Comparison of ENCODE assay signal across 21 cellular contexts in the genomic region with DNA sequence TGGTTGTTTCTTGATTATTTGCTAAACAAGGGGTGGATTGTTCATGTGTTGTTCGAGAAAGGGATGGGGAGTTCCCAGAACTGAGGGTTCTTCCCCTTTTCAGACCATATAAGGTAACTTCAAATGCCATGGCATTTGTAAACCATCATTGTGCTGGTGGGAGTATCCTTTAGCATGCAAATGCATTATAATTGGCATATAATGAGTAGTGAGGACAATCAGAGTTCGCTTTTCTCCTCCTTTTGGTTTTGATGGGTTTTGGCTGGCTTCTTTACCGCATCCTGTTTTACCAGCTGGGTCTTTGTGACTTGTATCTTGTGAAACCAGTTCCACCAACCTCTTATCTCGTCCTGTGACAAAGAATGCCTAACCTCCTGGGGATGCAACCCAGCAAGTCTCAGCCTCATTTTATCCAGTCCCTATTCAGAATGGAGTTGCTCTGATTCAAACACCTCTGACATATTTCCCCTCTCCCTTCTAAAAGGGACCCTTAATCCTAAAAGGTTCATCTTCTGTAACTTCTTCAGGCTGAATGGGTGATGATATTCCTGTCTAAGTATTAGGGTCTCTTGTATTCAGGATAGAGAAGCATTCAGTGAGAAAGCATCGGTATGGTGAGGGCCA. TPM values are rescaled to one million over a fixed set of nuclear protein-coding genes. Genes with fewer than 3 reads are reported as not detected.
DNase-seq lines count a peak whose midpoint lies in the region; ATAC-seq and TF ChIP-seq lines count a peak whose summit lies in the region.
"Had no signal": no experiment of that assay in that cellular context is flagged by ENCODE, and none has a peak within 500 bp of the region (broad histone marks: within the 10 kb centered on the region; RNA-seq: fewer than 3 reads in every experiment).

No MANE protein-coding gene starts in this region.

- ATAC-seq in GM23338 (peak; percentile 95), HG03378 (IDR thresholded peaks at IDR 0.05; ENCODE audit: unreplicated experiment) (no peak)
- ATAC-seq: A549; activated CD8-positive, alpha-beta T cell treated with anti-CD3 and anti-CD28 coated beads for 36 hours had no signal

- CTCF ChIA-PET in Caco-2 (lab: Charles Lee) = no interaction called here

- no peaks in the 10 kb centered on the region for H3K27me3 Mint-ChIP-seq in Caco-2 (ENCODE audit: insufficient read depth, unreplicated experiment)
- H3K27me3 Mint-ChIP-seq in GM23338 (ENCODE audit: insufficient read depth, low read depth, poor library complexity) = no peaks in the 10 kb centered on the region
- peaks cover 25% of the 10 kb centered on the region for H3K27me3 Mint-ChIP-seq in endodermal cell (ENCODE audit: insufficient read depth)
- H3K27me3 Mint-ChIP-seq: activated B cell treated with CpG ODN at 0.5 μM for 24 hours; activated CD8-positive, alpha-beta T cell treated with anti-CD3 and anti-CD28 coated beads for 36 hours had no signal

- H3K4me1 Mint-ChIP-seq in Caco-2 (ENCODE audit: low read depth, unreplicated experiment) (peaks cover 14% of the 10 kb centered on the region), GM23338 (peaks cover 9% of the 10 kb centered on the region; the same call in 2 of the 3 replicates), endodermal cell (peaks cover 18% of the 10 kb centered on the region)
- H3K4me1 Mint-ChIP-seq: activated B cell treated with CpG ODN at 0.5 μM for 24 hours had no signal

- H3K9me3 Mint-ChIP-seq in Caco-2 (ENCODE audit: unreplicated experiment) = peaks cover 16% of the 10 kb centered on the region
- H3K9me3 Mint-ChIP-seq in GM23338 = peaks cover 20% of the 10 kb centered on the region
- peaks cover 23% of the 10 kb centered on the region for H3K9me3 Mint-ChIP-seq in endodermal cell
- H3K9me3 Mint-ChIP-seq: activated B cell treated with CpG ODN at 0.5 μM for 24 hours had no signal

- H3K36me3 Mint-ChIP-seq in Caco-2 (ENCODE audit: insufficient read depth, unreplicated experiment) (no peaks in the 10 kb centered on the region), GM23338 (ENCODE audit: low read depth) (peaks cover 8% of the 10 kb centered on the region; the same call in 1 of the 3 replicates), endodermal cell (ENCODE audit: low read depth) (peaks cover 3% of the 10 kb centered on the region)

- intact Hi-C loops in Caco-2 (cut with micrococcal nuclease; ENCODE audit: unreplicated experiment) = no loop called here

- H3K36me3 ChIP-seq in Caco-2 (ENCODE audit: control insufficient read depth, insufficient read depth, low read length) = no peaks in the 10 kb centered on the region
- no peaks in the 10 kb centered on the region for H3K36me3 ChIP-seq in GM23338 (ENCODE audit: insufficient read depth)
- H3K36me3 ChIP-seq in endodermal cell (ENCODE audit: control insufficient read depth, insufficient read depth, low read length) = no peaks in the 10 kb centered on the region
- H3K36me3 ChIP-seq: vagina had no signal

- H3K4me3 Mint-ChIP-seq in Caco-2 (ENCODE audit: unreplicated experiment) = no peak overlapping the region
- H3K4me3 Mint-ChIP-seq in GM23338 = no peak overlapping the region
- H3K4me3 Mint-ChIP-seq in endodermal cell = no peak overlapping the region
- H3K4me3 Mint-ChIP-seq: activated B cell treated with CpG ODN at 0.5 μM for 24 hours; activated CD8-positive, alpha-beta T cell treated with anti-CD3 and anti-CD28 coated beads for 36 hours; activated T-cell treated with anti-CD3 and anti-CD28 coated beads, Interleukin-2, amount 50 U/mL, for 24 hours had no signal

- peak overlapping the region; percentile 76 for H3K27ac ChIP-seq in GM23338 (ENCODE audit: low read depth)
- H3K27ac ChIP-seq in endodermal cell (ENCODE audit: low read depth, low read length) = no peak overlapping the region
- H3K27ac ChIP-seq: A549, SK-N-MC, vagina had no signal

- TF ChIP-seq CTCF in Caco-2 (IDR thresholded peaks at IDR 0.05; ENCODE audit: insufficient read depth in 1 of 2, low read depth in 1 of 2, low read length in 1 of 2, severe bottlenecking in 1 of 2, unreplicated experiment in 1 of 2) = no peak
- TF ChIP-seq CTCF in GM23338 (conservative IDR thresholded peaks at IDR 0.05; ENCODE audit: low read depth in 2 of 2) = no peak
- TF ChIP-seq CTCF in endodermal cell (conservative IDR thresholded peaks at IDR 0.05) = no peak
- TF ChIP-seq CTCF in GM13977 (IDR thresholded peaks at IDR 0.05; ENCODE audit: extremely low read depth, insufficient read depth, missing control alignments) = no peak

- no TSS peak for BruUV-seq in Caco-2 (replicated peaks; lab: Mats Ljungman, UMichigan)

- DNase-seq in Caco-2 (peak; percentile 49 to 59), GM23338 (ENCODE audit: low spot score) (peak; percentile 81), NCI-H345 (lab: John Stamatoyannopoulos, UW) (peak; percentile 62), endodermal cell (peak; percentile 73), SHP77 treated with DMSO at 0.1 percent for 48 hours (lab: John Stamatoyannopoulos, UW) (no peak), GM13977 (ENCODE audit: low spot score) (no peak)
- no peak for DNase-seq in stimulated activated CD4-positive, alpha-beta T cell treated with anti-CD3 and anti-CD28 coated beads, Interleukin-4, amount 100 ng/mL, for 24 hours
- DNase-seq: activated B cell treated with CpG ODN at 0.5 μM for 24 hours; activated CD8-positive, alpha-beta T cell treated with anti-CD3 and anti-CD28 coated beads for 36 hours; activated naive CD4-positive, alpha-beta T cell treated with Interleukin-2 at 50 U/mL for 16 hours; activated T-cell treated with anti-CD3 and anti-CD28 coated beads, Interleukin-2, amount 50 U/mL, for 24 hours; caudate nucleus; NCI-H1694; NCI-H524 treated with DMSO at 0.1 percent for 48 hours; stimulated activated CD4-positive, alpha-beta T cell treated with anti-CD3 and anti-CD28 coated beads, Interleukin-12 subunit alpha, Interleukin-12 subunit beta, amount 100 ng/mL, for 4 hours; substantia nigra had no signal

- H3K9me2 ChIP-seq in GM23338 (ENCODE audit: insufficient read depth) = no peaks in the 10 kb centered on the region

- in situ Hi-C loops in GM13977 (cut with MboI; ENCODE audit: low pct_unique_long_range_greater_than_20kb, low sequenced_read_pairs, unreplicated experiment) = no loop called here

- H3K4me2 ChIP-seq in GM23338 = 0 out of 2 replicates have a peak overlapping the region, but pooled peaks have one; percentile 19
- H3K4me2 ChIP-seq: A549 had no signal

- no peaks in the 10 kb centered on the region for H3F3A ChIP-seq in GM23338 (replicated peaks; ENCODE audit: low read depth)

- POLR2A ChIA-PET in Caco-2 (lab: Charles Lee) = no interaction called here

- WGBS in endodermal cell (ENCODE audit: insufficient coverage in 1 of 2, insufficient read length in 1 of 2), 2 experiments = 54 to 65% methylated on average over 2 to 5 of the region's 5 CpGs

- H3K27me3 ChIP-seq in Caco-2 (replicated peaks; ENCODE audit: control insufficient read depth, insufficient read depth, low read length) (no peaks in the 10 kb centered on the region), GM23338 (ENCODE audit: insufficient read depth) (no peaks in the 10 kb centered on the region; the same call in 1 of the 2 replicates), endodermal cell (ENCODE audit: control insufficient read depth, insufficient read depth, low read length, poor library complexity, severe bottlenecking) (peaks cover 19% of the 10 kb centered on the region)
- H3K27me3 ChIP-seq: vagina had no signal

- no peaks in the 10 kb centered on the region for H4K20me1 ChIP-seq in GM23338 (replicated peaks; ENCODE audit: insufficient read depth)

- H3K27ac Mint-ChIP-seq in Caco-2 (ENCODE audit: unreplicated experiment) = peak overlapping the region; percentile 62
- H3K27ac Mint-ChIP-seq in GM23338 = no peak overlapping the region; the same call in 1 of the 2 replicates
- H3K27ac Mint-ChIP-seq in endodermal cell = peak overlapping the region; percentile 82
- H3K27ac Mint-ChIP-seq: activated B cell treated with CpG ODN at 0.5 μM for 24 hours; activated CD8-positive, alpha-beta T cell treated with anti-CD3 and anti-CD28 coated beads for 36 hours; activated T-cell treated with anti-CD3 and anti-CD28 coated beads, Interleukin-2, amount 50 U/mL, for 24 hours had no signal

- H3K9me3 ChIP-seq in Caco-2 (peaks cover 3% of the 10 kb centered on the region; the same call in 1 of the 2 replicates), endodermal cell (ENCODE audit: control insufficient read depth, low read length) (peaks cover 17% of the 10 kb centered on the region)
- H3K9me3 ChIP-seq: vagina had no signal

- H3K9ac ChIP-seq in endodermal cell (ENCODE audit: extremely low read depth, low read length, poor library complexity, severe bottlenecking) = no peak overlapping the region

- H3K4me3 ChIP-seq in Caco-2 (ENCODE audit: low read depth, low read length) (no peak overlapping the region), GM23338 (no peak overlapping the region), endodermal cell (ENCODE audit: low read length) (no peak overlapping the region)
- H3K4me3 ChIP-seq: A549, SK-N-MC, vagina had no signal

- no peaks in the 10 kb centered on the region for H3K79me2 ChIP-seq in GM23338 (replicated peaks; ENCODE audit: insufficient read depth)

- H2AFZ ChIP-seq in GM23338 = no peak overlapping the region

- H3K4me1 ChIP-seq in Caco-2 = peaks cover 9% of the 10 kb centered on the region
- no peaks in the 10 kb centered on the region for H3K4me1 ChIP-seq in GM23338 (ENCODE audit: insufficient read depth)
- no peaks in the 10 kb centered on the region for H3K4me1 ChIP-seq in endodermal cell (ENCODE audit: control insufficient read depth, insufficient read depth, low read length)
- H3K4me1 ChIP-seq: A549, vagina had no signal

TF ChIP-seq in GM23338, 12 proteins besides CTCF, POLR2A, EP300 and RAD21 (continues in another document):
- TF ChIP-seq POLR2AphosphoS5 (IDR thresholded peaks at IDR 0.05; ENCODE audit: low read depth) = no peak

RNA-seq across cellular contexts. Expression of a gene that starts 8.7 kb away (rescaled TPM):
- total RNA-seq in Caco-2 (2022) = 0.09 and 0.56 TPM in 2 replicates
- total RNA-seq in GM23338 (2014; rRNA removed; shearing (Covaris generic)) = 13.6 and 18.4 TPM in 2 replicates
- 2.6 and 2.8 TPM in 2 replicates for polyA plus RNA-seq in GM23338 (2016; fragmentation: Nextera tagmentation; extraction: Ambion mirVana)
- total RNA-seq in endodermal cell = 100 to 1,000 TPM; 131 to 212 TPM
- polyA plus RNA-seq in endodermal cell (2013, experiment 1 of 2) = 58.7 TPM
- polyA plus RNA-seq in endodermal cell (2013, experiment 2 of 2) = 61.4 TPM
- total RNA-seq: activated B cell treated with CpG ODN at 0.5 μM for 24 hours; activated CD8-positive, alpha-beta T cell treated with anti-CD3 and anti-CD28 coated beads for 36 hours; T-helper 2 cell treated with Interferon-gamma antibody and Interleukin-4, amounts not matched to agents 100 ng/mL and 5 ng/mL, for 36 hours had no signal

Comparison
In these comparisons a context has a peak if more than half of its experiments do, and no peak if none do; other contexts are left out.
1. DNase-seq: peak in Caco-2 (2 of 2), GM23338 (single experiment), NCI-H345 (single experiment) and endodermal cell (single experiment); none in SHP77 treated with DMSO at 0.1 percent for 48 hours (single experiment), stimulated activated CD4-positive, alpha-beta T cell treated with anti-CD3 and anti-CD28 coated beads, Interleukin-4, amount 100 ng/mL, for 24 hours (single experiment) and GM13977 (single experiment).